ENCODE assay signal across 8 cellular contexts in the genomic region with DNA sequence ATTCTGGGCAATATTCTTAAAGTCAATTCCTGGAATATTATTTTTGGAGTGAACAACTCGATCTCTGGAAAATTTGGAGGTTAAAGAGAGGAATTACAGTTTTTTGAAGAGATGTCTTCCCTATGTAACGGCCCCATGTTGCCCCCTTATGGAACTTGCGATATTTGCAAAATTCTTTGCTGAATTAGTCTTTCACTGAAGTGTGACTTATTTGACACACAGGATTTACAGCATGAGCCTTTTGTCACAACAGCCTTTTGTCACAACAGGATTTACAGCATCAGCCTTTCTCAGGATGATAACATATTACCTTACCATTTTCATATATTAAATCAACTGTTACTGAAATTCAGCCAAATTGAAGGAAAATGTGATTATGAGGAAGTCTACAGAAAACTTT. TPM values are rescaled to one million over a fixed set of nuclear protein-coding genes. Genes with fewer than 3 reads are reported as not detected.
DNase-seq lines count a peak whose midpoint lies in the region; ATAC-seq and TF ChIP-seq lines count a peak whose summit lies in the region.

No MANE protein-coding gene starts in this region.

- H3K36me3 ChIP-seq in body of pancreas (replicated peaks in 1 of 2; ENCODE audit: insufficient read depth in 1 of 2, low read depth in 2 of 2) = no peaks in the 10 kb centered on the region
- no peaks in the 10 kb centered on the region for H3K36me3 ChIP-seq in left lung

- no peak overlapping the region for H3K4me3 Mint-ChIP-seq in natural killer cell
- no peak overlapping the region for H3K4me3 Mint-ChIP-seq in natural killer cell treated with Interleukin-12 subunit alpha and Interleukin-12 subunit beta and Interleukin-15 and Interleukin-18, amount 100 ng/mL, for 72 hours

- H3K27me3 Mint-ChIP-seq in natural killer cell (ENCODE audit: low read depth in 2 of 2) = peaks cover 23 to 54% of the 10 kb centered on the region in 2 donors
- H3K27me3 Mint-ChIP-seq in natural killer cell treated with Interleukin-12 subunit alpha and Interleukin-12 subunit beta and Interleukin-15 and Interleukin-18, amount 100 ng/mL, for 72 hours = peaks cover 25 to 30% of the 10 kb centered on the region in 2 donors

- no peak overlapping the region for H3K4me3 ChIP-seq in body of pancreas
- no peak overlapping the region for H3K4me3 ChIP-seq in left lung

- 11% methylated on average over 3 of the region's 3 CpGs for WGBS in body of pancreas, 2 donors

- ATAC-seq in natural killer cell = peak in 2 of 3 donors; percentile 61 to 65
- no peak for ATAC-seq in natural killer cell treated with Interleukin-12 subunit alpha and Interleukin-12 subunit beta and Interleukin-15 and Interleukin-18, amount 100 ng/mL, for 72 hours
- no peak for ATAC-seq in body of pancreas
- ATAC-seq in left lung = peak; percentile 67

- H3K4me1 ChIP-seq in body of pancreas = peaks cover 18% of the 10 kb centered on the region
- H3K4me1 ChIP-seq in left lung = no peaks in the 10 kb centered on the region

- H3K27ac ChIP-seq in body of pancreas (no peak overlapping the region), left lung (no peak overlapping the region)

- peaks cover 16 to 18% of the 10 kb centered on the region in 2 donors for H3K4me1 Mint-ChIP-seq in natural killer cell
- H3K4me1 Mint-ChIP-seq in natural killer cell treated with Interleukin-12 subunit alpha and Interleukin-12 subunit beta and Interleukin-15 and Interleukin-18, amount 100 ng/mL, for 72 hours (ENCODE audit: low read depth in 2 of 2) = peaks cover 0 to 8% of the 10 kb centered on the region in 2 donors

- intact Hi-C loops in natural killer cell (cut with micrococcal nuclease) = loop anchor here (1.0 to 5.0 kb wide), 2 partner anchors 97 to 136 kb away; no protein-coding TSS in a partner anchor
- intact Hi-C loops in body of pancreas (cut with DNase I) = no loop called here
- intact Hi-C loops in left lung (cut with DNase I) = no loop called here

- no peaks in the 10 kb centered on the region for H3K9me3 Mint-ChIP-seq in natural killer cell
- no peaks in the 10 kb centered on the region for H3K9me3 Mint-ChIP-seq in natural killer cell treated with Interleukin-12 subunit alpha and Interleukin-12 subunit beta and Interleukin-15 and Interleukin-18, amount 100 ng/mL, for 72 hours

- H3K36me3 Mint-ChIP-seq in natural killer cell = no peaks in the 10 kb centered on the region
- peaks cover 6% of the 10 kb centered on the region for H3K36me3 Mint-ChIP-seq in natural killer cell treated with Interleukin-12 subunit alpha and Interleukin-12 subunit beta and Interleukin-15 and Interleukin-18, amount 100 ng/mL, for 72 hours

- no peak overlapping the region for H3K27ac Mint-ChIP-seq in natural killer cell
- H3K27ac Mint-ChIP-seq in natural killer cell treated with Interleukin-12 subunit alpha and Interleukin-12 subunit beta and Interleukin-15 and Interleukin-18, amount 100 ng/mL, for 72 hours = no peak overlapping the region

- peak; percentile 60 for TF ChIP-seq CTCF in natural killer cell (IDR thresholded peaks at IDR 0.05)
- TF ChIP-seq CTCF in body of pancreas (IDR thresholded peaks at IDR 0.05) = peak in 6 of 7 experiments; percentile 17 to 64 (median 59)
- TF ChIP-seq CTCF in left lung (IDR thresholded peaks at IDR 0.05) = peak; percentile 14 to 40

- no peak for DNase-seq in natural killer cell
- no peak for DNase-seq in natural killer cell treated with Interleukin-12 subunit alpha and Interleukin-12 subunit beta and Interleukin-15 and Interleukin-18, amount 100 ng/mL, for 72 hours (ENCODE audit: low spot score)
- DNase-seq in HK-2 (ENCODE audit: unreplicated experiment) = peak; percentile 8
- peak; percentile 62 for DNase-seq in NOMO-1 treated with DMSO at 0.1 percent for 48 hours (lab: John Stamatoyannopoulos, UW; ENCODE audit: unreplicated experiment)
- peak; percentile 24 to 37 (median 32) for DNase-seq in body of pancreas
- no peak for DNase-seq in left lung
- DNase-seq in ecto neural progenitor cell (ENCODE audit: low spot score) = no peak
- DNase-seq in T1000 (lab: John Stamatoyannopoulos, UW) = no peak

- H3K9me3 ChIP-seq in body of pancreas (no peaks in the 10 kb centered on the region), left lung (no peaks in the 10 kb centered on the region)

- H3K27me3 ChIP-seq in body of pancreas (no peaks in the 10 kb centered on the region), left lung (no peaks in the 10 kb centered on the region)

- no peak for TF ChIP-seq POLR2A in body of pancreas (IDR thresholded peaks at IDR 0.05)

RNA-seq across cellular contexts. Expression of gene SPTSSB, which starts 37.8 kb away (rescaled TPM):
- total RNA-seq in natural killer cell (10 to 100 TPM in 2 of 3 donors, 1 to 10 TPM in 1; 7.3 to 14.1 (median 11.1) TPM), body of pancreas (1 to 10 TPM in 1 of 2 donors, not detected in 1; 3.4 TPM), left lung (not detected)
- total RNA-seq in natural killer cell treated with Interleukin-12 subunit alpha and Interleukin-12 subunit beta and Interleukin-15 and Interleukin-18, amount 100 ng/mL, for 72 hours = not detected

Comparison
In these comparisons a context has a peak if more than half of its experiments do, and no peak if none do; other contexts are left out.
1. ATAC-seq: peak in natural killer cell (2 of 3) and left lung (single experiment); none in natural killer cell treated with Interleukin-12 subunit alpha and Interleukin-12 subunit beta and Interleukin-15 and Interleukin-18, amount 100 ng/mL, for 72 hours (0 of 2) and body of pancreas (single experiment).
2. DNase-seq: peak in HK-2 (single experiment), NOMO-1 treated with DMSO at 0.1 percent for 48 hours (single experiment) and body of pancreas (4 of 4); none in natural killer cell (single experiment), natural killer cell treated with Interleukin-12 subunit alpha and Interleukin-12 subunit beta and Interleukin-15 and Interleukin-18, amount 100 ng/mL, for 72 hours (single experiment), left lung (0 of 2), ecto neural progenitor cell (single experiment) and T1000 (single experiment).
3. Peak in every context shown above with its lines, with median percentiles within 50 percentile points of each other: CTCF ChIP-seq.